8 cellular contexts compared by ENCODE assay signal in the genomic region with DNA sequence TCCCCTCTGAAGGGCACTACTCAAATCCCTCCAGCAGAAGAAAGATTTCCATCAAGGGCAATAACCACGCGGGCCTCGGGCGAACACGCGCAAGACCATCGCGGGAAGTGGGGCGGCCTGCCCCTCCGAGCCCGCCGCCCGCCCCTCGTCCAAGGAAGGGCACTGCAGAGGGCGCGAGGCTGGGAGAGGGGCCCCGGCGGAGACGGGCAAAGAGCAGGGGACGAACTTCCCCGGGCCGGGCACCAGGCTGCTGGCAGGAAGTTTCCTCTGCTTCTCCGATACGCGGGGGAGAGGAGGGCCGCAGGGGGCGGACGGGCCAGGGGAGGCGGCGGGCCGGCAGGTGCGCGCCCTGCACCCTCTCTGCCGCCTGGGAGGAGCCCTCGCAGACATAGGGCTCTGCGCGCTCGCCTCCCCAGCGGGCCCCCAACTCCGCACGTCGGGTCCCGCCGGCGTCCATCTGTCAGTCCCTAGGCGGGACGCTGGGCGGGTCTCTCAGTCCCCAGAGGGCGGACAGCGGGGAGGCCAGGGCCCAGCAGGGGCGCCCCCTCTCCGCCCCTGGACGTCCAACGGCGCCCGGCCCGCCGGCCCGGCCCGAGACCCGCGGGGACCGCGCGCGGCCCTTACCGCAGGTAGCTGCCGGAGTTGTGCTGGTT. TPM values are rescaled to one million over a fixed set of nuclear protein-coding genes. Genes with fewer than 3 reads are reported as not detected.
DNase-seq lines count a peak whose midpoint lies in the region; ATAC-seq, FAIRE-seq and TF ChIP-seq lines count a peak whose summit lies in the region.

No MANE protein-coding gene starts in this region.

- peak overlapping the region; percentile 29 for H3K27ac ChIP-seq in mammary epithelial cell (ENCODE audit: insufficient read depth, low read depth, low read length)

- ATAC-seq in HG03342 (IDR thresholded peaks at IDR 0.05; ENCODE audit: unreplicated experiment) (peak; percentile 18), HG03025 (IDR thresholded peaks at IDR 0.05; ENCODE audit: low FRiP score, unreplicated experiment) (no peak)

- H3K4me2 ChIP-seq in mammary epithelial cell (ENCODE audit: insufficient read depth, low read depth, low read length) = peak overlapping the region; percentile 96

- DNase-seq in Daoy (ENCODE audit: low read depth) = peak; percentile 35
- DNase-seq in mammary epithelial cell = peak; percentile 29
- DNase-seq in central memory CD4-positive, alpha-beta T cell = no peak
- DNase-seq in frontal cortex (ENCODE audit: low spot score in 2 of 2) = no peak
- no peak for DNase-seq in stimulated activated CD4-positive, alpha-beta T cell treated with anti-CD3 and anti-CD28 coated beads, Interleukin-2, amount 100 ng/mL, for 48 hours

- intact Hi-C loops in mammary epithelial cell (cut with micrococcal nuclease) = no loop called here

- no peaks in the 10 kb centered on the region for H3K27me3 ChIP-seq in mammary epithelial cell (ENCODE audit: insufficient read depth, low read length)
- peaks cover 5% of the 10 kb centered on the region for H3K27me3 ChIP-seq in mucosa of stomach (ENCODE audit: control insufficient read depth, insufficient read depth, low read length)

- H3K4me1 ChIP-seq in mammary epithelial cell (ENCODE audit: insufficient read depth, low read length) (peaks cover 20% of the 10 kb centered on the region), mucosa of stomach (ENCODE audit: control insufficient read depth, insufficient read depth, low read length) (peaks cover 15% of the 10 kb centered on the region)

- in situ Hi-C loops in mammary epithelial cell (cut with MboI; ENCODE audit: low sequenced_read_pairs in 2 of 2) = no loop called here

- peaks cover 55% of the 10 kb centered on the region for H3K79me2 ChIP-seq in mammary epithelial cell (ENCODE audit: insufficient read depth, low read length)

- 0% methylated on average over 6 of the region's 68 CpGs for WGBS in mammary epithelial cell (ENCODE audit: low coverage, missing lambda C conversion rate)

- TF ChIP-seq CTCF in mammary epithelial cell (conservative IDR thresholded peaks at IDR 0.05 in 1 of 2, IDR thresholded peaks at IDR 0.05 in 1 of 2; ENCODE audit: extremely low read depth in 1 of 2, insufficient read depth in 1 of 2, low read depth in 1 of 2, low read length in 2 of 2) = no peak

- CTCF ChIA-PET in mammary epithelial cell (lab: Charles Lee; ENCODE audit: low non-redundant PET) = no interaction called here

- no peaks in the 10 kb centered on the region for H3K9me3 ChIP-seq in mammary epithelial cell (replicated peaks; ENCODE audit: insufficient read depth, low read length)
- no peaks in the 10 kb centered on the region for H3K9me3 ChIP-seq in mucosa of stomach (ENCODE audit: control insufficient read depth, low read length)

- H4K20me1 ChIP-seq in mammary epithelial cell (ENCODE audit: insufficient read depth, low read length) = no peaks in the 10 kb centered on the region

- no peak for FAIRE-seq in frontal cortex (lab: Jason Lieb, UNC)

- BruUV-seq in mammary epithelial cell (replicated peaks; lab: Mats Ljungman, UMichigan) = no TSS peak

- H3K9ac ChIP-seq in mammary epithelial cell (ENCODE audit: insufficient read depth, low read length) = peak overlapping the region; percentile 81
- H3K9ac ChIP-seq in mucosa of stomach (ENCODE audit: low read length) = peak overlapping the region; percentile 88

- H2AFZ ChIP-seq in mammary epithelial cell (ENCODE audit: low read depth, low read length) = peak overlapping the region; percentile 89

- peaks cover 2% of the 10 kb centered on the region for H3K36me3 ChIP-seq in mammary epithelial cell (ENCODE audit: insufficient read depth, low read length)
- no peaks in the 10 kb centered on the region for H3K36me3 ChIP-seq in mucosa of stomach (ENCODE audit: control insufficient read depth, insufficient read depth, low read length)

- dilution Hi-C loops in mammary epithelial cell (cut with HindIII; ENCODE audit: low sequenced_read_pairs) = loop anchor here (5.0 kb wide), 1 partner anchor 62 kb away; no protein-coding TSS in a partner anchor

- H3K4me3 ChIP-seq in mammary epithelial cell (replicated peaks in 1 of 3; ENCODE audit: insufficient read depth in 1 of 3, low read depth in 2 of 3, low read length in 3 of 3) (peak overlapping the region; percentile 63 to 74 (median 73)), mucosa of stomach (ENCODE audit: low read length) (peak overlapping the region; percentile 92)

RNA-seq across cellular contexts. Expression of gene TFCP2L1, which starts 0.5 kb away (rescaled TPM):
- 0.51 and 1.3 TPM in 2 replicates for total RNA-seq in Daoy (2014; rRNA removed; shearing (Covaris generic))
- 100 to 1,000 TPM in 1 of 2 donors, 10 to 100 TPM in 1; 50.5 to 174 TPM for total RNA-seq in mammary epithelial cell
- 62.2 TPM for polyA plus RNA-seq in mammary epithelial cell
- polyA minus RNA-seq in mammary epithelial cell = 543 TPM
- under 0.01 TPM for total RNA-seq in frontal cortex

Comparison
In these comparisons a context has a peak if more than half of its experiments do, and no peak if none do; other contexts are left out.
1. DNase-seq: peak in Daoy (single experiment) and mammary epithelial cell (single experiment); none in central memory CD4-positive, alpha-beta T cell (single experiment), frontal cortex (0 of 2) and stimulated activated CD4-positive, alpha-beta T cell treated with anti-CD3 and anti-CD28 coated beads, Interleukin-2, amount 100 ng/mL, for 48 hours (0 of 2).
2. RNA of gene TFCP2L1, which starts 0.5 kb away (total RNA-seq): 50.5 to 174 TPM in mammary epithelial cell; 0.51 to 1.3 TPM in Daoy and under 0.01 TPM in frontal cortex (single experiment); every median in the first group is over 10 times any median in the second.